Comparison of ENCODE assay signal across 19 cellular contexts in genomic region chr14:72471346-72471745, GRCh38.
"Had no signal": no experiment of that assay in that cellular context is flagged by ENCODE, and none has a peak within 500 bp of the region (broad histone marks: within the 10 kb centered on the region; RNA-seq: fewer than 3 reads in every experiment).

No MANE protein-coding gene starts in this region.

- H3K4me3 Mint-ChIP-seq: activated B cell treated with CpG ODN at 0.5 μM for 24 hours; activated CD4-positive, alpha-beta memory T cell treated with anti-CD3 and anti-CD28 coated beads for 36 hours; activated naive CD8-positive, alpha-beta T cell; activated T-helper 1 cell treated with anti-CD3 and anti-CD28 coated beads, Interleukin-12 subunit alpha, Interleukin-12 subunit beta, Interleukin-2, Interleukin-4 antibody, amounts not matched to agents 30 ng/mL and 10 ng/mL and 1 ng/mL, durations not matched to agents 14 hours and 24 hours and 36 hours; nephron progenitor cell had no signal

- H3K36me3 Mint-ChIP-seq: activated CD4-positive, alpha-beta memory T cell treated with anti-CD3 and anti-CD28 coated beads for 36 hours had no signal

- H3K27me3 ChIP-seq: hepatocyte, tibial artery, uterus had no signal

- DNase-seq: activated B cell treated with CpG ODN at 0.5 μM for 24 hours; activated CD4-positive, alpha-beta memory T cell treated with anti-CD3 and anti-CD28 coated beads for 36 hours; activated CD4-positive, alpha-beta T cell treated with anti-CD3 and anti-CD28 coated beads for 4 hours; activated gamma-delta T cell treated with Interleukin-2 at 50 U/mL for 16 hours; activated T-cell treated with anti-CD3 and anti-CD28 coated beads for 4 hours; dermis blood vessel endothelial cell; effector memory CD4-positive, alpha-beta T cell; lower lobe of right lung; nephron progenitor cell; occipital lobe; posterior cingulate gyrus; stimulated activated CD8-positive, alpha-beta memory T cell treated with anti-CD3 and anti-CD28 coated beads, Interleukin-4, amount 100 ng/mL, for 48 hours; stimulated activated naive CD8-positive, alpha-beta T cell treated with anti-CD3 and anti-CD28 coated beads, Interleukin-15, Interleukin-2, amounts not matched to agents 100 U/mL and 50 U/mL, for 24 hours; substantia nigra; tibial artery; uterus had no signal

- H3K9me3 ChIP-seq: lower lobe of right lung, uterus had no signal

- H3K36me3 ChIP-seq: lower lobe of right lung, uterus had no signal

- H3K4me2 ChIP-seq: hepatocyte had no signal

- H3K4me1 ChIP-seq: uterus had no signal

- H2AFZ ChIP-seq: hepatocyte had no signal

- ATAC-seq: lower lobe of right lung; stimulated activated naive CD8-positive, alpha-beta T cell treated with anti-CD3 and anti-CD28 coated beads, Interleukin-15, Interleukin-2, amounts not matched to agents 100 U/mL and 50 U/mL, for 24 hours had no signal

- H3K27ac Mint-ChIP-seq: activated B cell treated with CpG ODN at 0.5 μM for 24 hours; activated CD4-positive, alpha-beta memory T cell treated with anti-CD3 and anti-CD28 coated beads for 36 hours; activated naive CD8-positive, alpha-beta T cell; activated T-helper 1 cell treated with anti-CD3 and anti-CD28 coated beads, Interleukin-12 subunit alpha, Interleukin-12 subunit beta, Interleukin-2, Interleukin-4 antibody, amounts not matched to agents 30 ng/mL and 10 ng/mL and 1 ng/mL, durations not matched to agents 14 hours and 24 hours and 36 hours; nephron progenitor cell had no signal

- H3K4me3 ChIP-seq: hepatocyte, lower lobe of right lung, tibial artery, uterus had no signal

- H3K27ac ChIP-seq: hepatocyte, lower lobe of right lung, tibial artery, uterus had no signal
